Comparison of ENCODE assay signal across 19 cellular contexts in the genomic region with DNA sequence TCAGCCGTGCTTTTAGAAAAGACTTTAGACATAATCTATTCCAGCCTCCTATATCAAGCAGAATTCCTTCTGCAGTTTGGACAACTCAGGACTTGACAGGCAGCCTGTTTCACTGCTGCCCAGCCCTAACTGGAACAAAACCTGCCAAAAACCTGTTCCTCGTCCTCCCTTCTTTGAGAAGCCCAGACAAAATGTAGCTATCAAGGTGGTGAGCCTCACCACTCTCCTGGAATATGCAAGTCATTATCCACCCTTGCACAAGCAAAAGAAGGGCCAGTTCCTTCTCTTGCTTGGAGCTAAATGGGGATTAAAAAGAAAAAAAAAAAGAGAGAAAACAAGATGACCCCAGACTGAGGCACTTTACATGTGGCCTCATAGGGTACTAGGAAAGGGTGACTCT.
DNase-seq lines count a peak whose midpoint lies in the region; ATAC-seq and TF ChIP-seq lines count a peak whose summit lies in the region.
"Had no signal": no experiment of that assay in that cellular context is flagged by ENCODE, and none has a peak within 500 bp of the region (broad histone marks: within the 10 kb centered on the region; RNA-seq: fewer than 3 reads in every experiment).

No MANE protein-coding gene starts in this region.

- no peak for TF ChIP-seq CTCF in mammary epithelial cell (conservative IDR thresholded peaks at IDR 0.05 in 1 of 2, IDR thresholded peaks at IDR 0.05 in 1 of 2; ENCODE audit: extremely low read depth in 1 of 2, insufficient read depth in 1 of 2, low read depth in 1 of 2, low read length in 2 of 2)
- TF ChIP-seq CTCF in breast epithelium (IDR thresholded peaks at IDR 0.05) = no peak
- no peak for TF ChIP-seq CTCF in vagina (IDR thresholded peaks at IDR 0.05)

- H3K27ac Mint-ChIP-seq in effector memory CD8-positive, alpha-beta T cell = no peak overlapping the region
- H3K27ac Mint-ChIP-seq: CD4-positive, alpha-beta memory T cell had no signal

- H3K36me3 Mint-ChIP-seq in effector memory CD8-positive, alpha-beta T cell (ENCODE audit: insufficient read depth) = no peaks in the 10 kb centered on the region
- H3K36me3 Mint-ChIP-seq: CD4-positive, alpha-beta memory T cell had no signal

- H3K36me3 ChIP-seq in mammary epithelial cell (ENCODE audit: insufficient read depth, low read length) (no peaks in the 10 kb centered on the region), breast epithelium (no peaks in the 10 kb centered on the region), trophoblast cell (ENCODE audit: control insufficient read depth in 1 of 2, insufficient read depth in 2 of 2, low read length in 2 of 2) (no peaks in the 10 kb centered on the region), vagina (no peaks in the 10 kb centered on the region)
- H3K36me3 ChIP-seq: HAP-1 had no signal

- H3K9me3 ChIP-seq in mammary epithelial cell (replicated peaks; ENCODE audit: insufficient read depth, low read length) (no peaks in the 10 kb centered on the region), breast epithelium (peaks cover 0 to 8% of the 10 kb centered on the region in 2 donors), trophoblast cell (ENCODE audit: insufficient read depth, low read depth, low read length) (no peaks in the 10 kb centered on the region), vagina (no peaks in the 10 kb centered on the region)
- H3K9me3 ChIP-seq: A549 had no signal

- no peak overlapping the region for H3K27ac ChIP-seq in mammary epithelial cell (ENCODE audit: insufficient read depth, low read depth, low read length)
- H3K27ac ChIP-seq in breast epithelium = no peak overlapping the region
- no peak overlapping the region for H3K27ac ChIP-seq in trophoblast cell (ENCODE audit: low read depth, low read length)
- H3K27ac ChIP-seq in vagina = peak overlapping the region; percentile 5
- H3K27ac ChIP-seq: 22Rv1, C4-2B, HL-60 had no signal

- peaks cover 0 to 11% of the 10 kb centered on the region in 2 donors for H3K9me3 Mint-ChIP-seq in effector memory CD8-positive, alpha-beta T cell

- no peak overlapping the region for H2BK12ac ChIP-seq in trophoblast cell (ENCODE audit: low read length)

- H3K27me3 ChIP-seq in mammary epithelial cell (ENCODE audit: insufficient read depth, low read length) (no peaks in the 10 kb centered on the region), breast epithelium (no peaks in the 10 kb centered on the region), trophoblast cell (ENCODE audit: insufficient read depth, low read length) (no peaks in the 10 kb centered on the region), vagina (no peaks in the 10 kb centered on the region)

- no TSS peak for BruUV-seq in mammary epithelial cell (replicated peaks; lab: Mats Ljungman, UMichigan)

- H3K4me2 ChIP-seq in mammary epithelial cell (ENCODE audit: insufficient read depth, low read depth, low read length) = no peak overlapping the region
- H3K4me2 ChIP-seq in trophoblast cell (ENCODE audit: low read length) = no peak overlapping the region
- H3K4me2 ChIP-seq: A549 had no signal

- H3K9ac ChIP-seq in mammary epithelial cell (ENCODE audit: insufficient read depth, low read length) (no peak overlapping the region), trophoblast cell (ENCODE audit: low read length) (no peak overlapping the region)

- DNase-seq in mammary epithelial cell = no peak
- DNase-seq in breast epithelium (ENCODE audit: low spot score in 2 of 2) = no peak
- DNase-seq in trophoblast cell = no peak
- no peak for DNase-seq in vagina (ENCODE audit: extremely low spot score in 2 of 2)
- no peak for DNase-seq in effector memory CD8-positive, alpha-beta T cell
- no peak for DNase-seq in GOT3 (lab: John Stamatoyannopoulos, UW)
- DNase-seq: AML-193; CD4-positive, alpha-beta memory T cell; DMS153; DMS79; GDM1; IMR-90 had no signal

- H3K79me1 ChIP-seq in trophoblast cell (ENCODE audit: low read length) = peaks cover 4% of the 10 kb centered on the region

- H2BK120ac ChIP-seq in trophoblast cell (ENCODE audit: insufficient read depth, low read length, poor library complexity) = no peak overlapping the region

- intact Hi-C loops in mammary epithelial cell (cut with micrococcal nuclease) = no loop called here
- intact Hi-C loops in breast epithelium (cut with DNase I; ENCODE audit: low total_unique reads) = no loop called here
- intact Hi-C loops in vagina (cut with DNase I) = no loop called here

- no peak overlapping the region for H4K8ac ChIP-seq in trophoblast cell (ENCODE audit: low read depth, low read length)

- ATAC-seq in esophagus mucosa (peak; percentile 49), GM18867 (IDR thresholded peaks at IDR 0.05; ENCODE audit: unreplicated experiment) (no peak)
- no peak for ATAC-seq in effector memory CD8-positive, alpha-beta T cell (replicated peaks)
- ATAC-seq: A549 had no signal

- in situ Hi-C loops in mammary epithelial cell (cut with MboI; ENCODE audit: low sequenced_read_pairs in 2 of 2) = no loop called here

- no peak overlapping the region for H3K4me3 Mint-ChIP-seq in effector memory CD8-positive, alpha-beta T cell
- H3K4me3 Mint-ChIP-seq: CD4-positive, alpha-beta memory T cell had no signal

- H2AFZ ChIP-seq in mammary epithelial cell (ENCODE audit: low read depth, low read length) = peak overlapping the region; percentile 61
- no peak overlapping the region for H2AFZ ChIP-seq in trophoblast cell (ENCODE audit: insufficient read depth, low read length, poor library complexity)

- H3K4me1 ChIP-seq in mammary epithelial cell (ENCODE audit: insufficient read depth, low read length) (peaks cover 25% of the 10 kb centered on the region), breast epithelium (no peaks in the 10 kb centered on the region), trophoblast cell (ENCODE audit: control insufficient read depth in 1 of 2, insufficient read depth in 2 of 2, low read length in 2 of 2) (peaks cover 0 to 5% of the 10 kb centered on the region in 2 experiments), vagina (no peaks in the 10 kb centered on the region)
- H3K4me1 ChIP-seq: HAP-1 had no signal

- no peak overlapping the region for H3K4ac ChIP-seq in trophoblast cell (ENCODE audit: low read depth, low read length)

- no peaks in the 10 kb centered on the region for H3K4me1 Mint-ChIP-seq in effector memory CD8-positive, alpha-beta T cell (ENCODE audit: low read depth in 2 of 2)
- H3K4me1 Mint-ChIP-seq: CD4-positive, alpha-beta memory T cell had no signal

- dilution Hi-C loops in mammary epithelial cell (cut with HindIII; ENCODE audit: low sequenced_read_pairs) = no loop called here

- H3K27me3 Mint-ChIP-seq in effector memory CD8-positive, alpha-beta T cell = peaks cover 8 to 17% of the 10 kb centered on the region in 2 donors

- H3K79me2 ChIP-seq in mammary epithelial cell (ENCODE audit: insufficient read depth, low read length) (no peaks in the 10 kb centered on the region), trophoblast cell (ENCODE audit: control insufficient read depth, insufficient read depth, low read length, poor library complexity) (no peaks in the 10 kb centered on the region)

- H4K12ac ChIP-seq in trophoblast cell (ENCODE audit: low read depth, low read length) = no peak overlapping the region

- no peak overlapping the region for H2AK5ac ChIP-seq in trophoblast cell (ENCODE audit: low read length)

- H2BK5ac ChIP-seq in trophoblast cell (ENCODE audit: low read depth, low read length, poor library complexity) = no peak overlapping the region

- H3K18ac ChIP-seq in trophoblast cell (ENCODE audit: low read length) = no peak overlapping the region

- TF ChIP-seq POLR2A in breast epithelium (IDR thresholded peaks at IDR 0.05) (no peak), vagina (IDR thresholded peaks at IDR 0.05) (no peak)

- WGBS in mammary epithelial cell (ENCODE audit: low coverage, missing lambda C conversion rate) = 93% methylated on average over 2 of the region's 2 CpGs
- no CpG with 5 or more reads among the region's 2 CpGs for WGBS in trophoblast cell (ENCODE audit: extremely low coverage, insufficient coverage, insufficient read length)

- peak overlapping the region; percentile 42 for H3K14ac ChIP-seq in trophoblast cell (ENCODE audit: low read length)

- H4K20me1 ChIP-seq in mammary epithelial cell (ENCODE audit: insufficient read depth, low read length) = no peaks in the 10 kb centered on the region

- no peak overlapping the region for H4K91ac ChIP-seq in trophoblast cell (ENCODE audit: low read depth, low read length)

- H3K4me3 ChIP-seq in mammary epithelial cell (replicated peaks in 1 of 3; ENCODE audit: insufficient read depth in 1 of 3, low read depth in 2 of 3, low read length in 3 of 3) (no peak overlapping the region), breast epithelium (no peak overlapping the region), trophoblast cell (ENCODE audit: low read depth, low read length) (no peak overlapping the region), vagina (no peak overlapping the region)
- H3K4me3 ChIP-seq: A549, HAP-1 had no signal

- no peak overlapping the region for H3K23ac ChIP-seq in trophoblast cell (ENCODE audit: low read length)

- CTCF ChIA-PET in mammary epithelial cell (lab: Charles Lee; ENCODE audit: low non-redundant PET) = no interaction called here
